Comparison of ENCODE assay signal across 22 cellular contexts in genomic region chr5:134450374-134450773, GRCh38. TPM values are rescaled to one million over a fixed set of nuclear protein-coding genes. Genes with fewer than 3 reads are reported as not detected.
DNase-seq lines count a peak whose midpoint lies in the region; ATAC-seq, FAIRE-seq and TF ChIP-seq lines count a peak whose summit lies in the region.
"Had no signal": no experiment of that assay in that cellular context is flagged by ENCODE, and none has a peak within 500 bp of the region (broad histone marks: within the 10 kb centered on the region; RNA-seq: fewer than 3 reads in every experiment).

No MANE protein-coding gene starts in this region.

- ATAC-seq in HepG2 (no peak), right lobe of liver (no peak), RWPE2 (ENCODE audit: low read depth) (no peak), left lobe of liver (peak; percentile 19), upper lobe of right lung (peak; percentile 46), GM21723 (IDR thresholded peaks at IDR 0.05; ENCODE audit: unreplicated experiment) (no peak)
- ATAC-seq: A549 had no signal

- no peak for FAIRE-seq in HepG2 (lab: Jason Lieb, UNC)
- FAIRE-seq in GM12892 (lab: Jason Lieb, UNC) = no peak
- FAIRE-seq: A549, GM12891 had no signal

- in situ Hi-C loops in HepG2 (cut with HindIII; ENCODE audit: extremely low pct_ligation_motif_present, low pct_unique_long_range_greater_than_20kb) = no loop called here

- no peak overlapping the region for H3K27ac ChIP-seq in HepG2 (ENCODE audit: extremely low read length, insufficient read depth, low read length)
- H3K27ac ChIP-seq in right lobe of liver = no peak overlapping the region
- no peak overlapping the region for H3K27ac ChIP-seq in RWPE2 (ENCODE audit: poor library complexity, severe bottlenecking)
- no peak overlapping the region for H3K27ac ChIP-seq in upper lobe of right lung
- H3K27ac ChIP-seq: C4-2B, GM23248, HL-60, Peyer's patch had no signal

- H3K9ac ChIP-seq in HepG2 (ENCODE audit: insufficient read depth, low read depth, low read length) = no peak overlapping the region
- H3K9ac ChIP-seq: GM23248 had no signal

- H3K27me3 ChIP-seq in HepG2 (ENCODE audit: control insufficient read depth in 1 of 2, insufficient read depth in 2 of 2, low read length in 2 of 2) (peaks cover 1 to 6% of the 10 kb centered on the region in 2 experiments; a peak in 1 of 5 replicates), right lobe of liver (no peaks in the 10 kb centered on the region), RWPE2 (ENCODE audit: insufficient read depth, poor library complexity, severe bottlenecking) (no peaks in the 10 kb centered on the region), upper lobe of right lung (no peaks in the 10 kb centered on the region)
- H3K27me3 ChIP-seq: Peyer's patch had no signal

- H2AFZ ChIP-seq in HepG2 (ENCODE audit: low read length) = no peak overlapping the region
- H2AFZ ChIP-seq: GM23248 had no signal

- no peak overlapping the region for H3K4me2 ChIP-seq in HepG2 (ENCODE audit: low read depth, low read length)

- intact Hi-C loops in HepG2 (cut with micrococcal nuclease; ENCODE audit: unreplicated experiment) (no loop called here), right lobe of liver (cut with DNase I) (no loop called here), upper lobe of right lung (cut with DNase I) (no loop called here)

- CTCF ChIA-PET in HepG2 (lab: Yijun Ruan, JAX; ENCODE audit: low intra/inter-chr PET ratio, low total read pairs) = no interaction called here

- H3K36me3 ChIP-seq in HepG2 (replicated peaks in 1 of 2; ENCODE audit: control insufficient read depth in 1 of 2, insufficient read depth in 2 of 2, low read length in 2 of 2) (no peaks in the 10 kb centered on the region), right lobe of liver (no peaks in the 10 kb centered on the region), RWPE2 (ENCODE audit: low read depth) (no peaks in the 10 kb centered on the region), upper lobe of right lung (no peaks in the 10 kb centered on the region)
- H3K36me3 ChIP-seq: Peyer's patch had no signal

- H3K79me2 ChIP-seq in HepG2 (ENCODE audit: insufficient read depth, low read length) = no peaks in the 10 kb centered on the region

- no peak for TF ChIP-seq POLR2A in HepG2 (IDR thresholded peaks at IDR 0.05; ENCODE audit: insufficient read depth in 1 of 2, low read depth in 2 of 2, low read length in 2 of 2)
- TF ChIP-seq POLR2A in right lobe of liver (IDR thresholded peaks at IDR 0.05) = no peak
- TF ChIP-seq POLR2A in GM12892 (IDR thresholded peaks at IDR 0.05; ENCODE audit: low read depth, low read length) = no peak

- POLR2A ChIA-PET in HepG2 (lab: Yijun Ruan, JAX) = no interaction called here

- TF ChIP-seq CTCF in HepG2 (CRISPR knock-in tag; IDR thresholded peaks at IDR 0.05) (no peak), right lobe of liver (IDR thresholded peaks at IDR 0.05) (no peak), RWPE2 (IDR thresholded peaks at IDR 0.05; ENCODE audit: poor library complexity, severe bottlenecking) (no peak), upper lobe of right lung (IDR thresholded peaks at IDR 0.05) (no peak)

- TF ChIP-seq RAD21 in HepG2 (CRISPR knock-in tag; IDR thresholded peaks at IDR 0.05) = no peak

- 32% methylated on average over 2 of the region's 2 CpGs for WGBS in HepG2 (ENCODE audit: low lambda C conversion rate)
- WGBS in right lobe of liver (ENCODE audit: insufficient coverage, low coverage, low lambda C conversion rate, missing lambda C conversion rate) = 47% methylated on average over 2 of the region's 2 CpGs

- DNase-seq in HepG2 (ENCODE audit: low spot score) = no peak
- no peak for DNase-seq in right lobe of liver
- peak; percentile 21 for DNase-seq in RWPE2 (ENCODE audit: low spot score)
- DNase-seq in left lobe of liver (ENCODE audit: low spot score) = no peak
- peak; percentile 23 for DNase-seq in upper lobe of right lung
- no peak for DNase-seq in COLO668 (lab: John Stamatoyannopoulos, UW; ENCODE audit: unreplicated experiment)
- DNase-seq in GM12892 (ENCODE audit: insufficient read length) = no peak
- DNase-seq: GM23248; Karpas-422; MM.1S; NCI-H146; NCI-H2081 treated with DMSO at 0.1 percent for 48 hours; NCI-H226; NCI-H526 treated with DMSO at 0.1 percent for 48 hours; NK-92 treated with Interleukin-12 subunit alpha and Interleukin-12 subunit beta, amount 100 ng/mL, for 24 hours; Peyer's patch; SHP77 treated with DMSO at 0.1 percent for 48 hours had no signal

- no peaks in the 10 kb centered on the region for H4K20me1 ChIP-seq in HepG2 (ENCODE audit: insufficient read depth, low read length)

- H3K4me1 ChIP-seq in HepG2 (ENCODE audit: insufficient read depth, low read length) = peaks cover 38% of the 10 kb centered on the region
- peaks cover 0 to 6% (median 0%) of the 10 kb centered on the region in 4 donors for H3K4me1 ChIP-seq in right lobe of liver
- peaks cover 8% of the 10 kb centered on the region for H3K4me1 ChIP-seq in RWPE2 (ENCODE audit: insufficient read depth, poor library complexity, severe bottlenecking)
- no peaks in the 10 kb centered on the region for H3K4me1 ChIP-seq in upper lobe of right lung

- no peak for TF ChIP-seq EP300 in HepG2 (IDR thresholded peaks at IDR 0.05; ENCODE audit: low read depth in 2 of 2, low read length in 2 of 2)
- TF ChIP-seq EP300 in HepG2 (CRISPR knock-in tag; IDR thresholded peaks at IDR 0.05; ENCODE audit: borderline replicate concordance) = no peak

- no peaks in the 10 kb centered on the region for H3K9me3 ChIP-seq in HepG2 (ENCODE audit: low read length)
- no peaks in the 10 kb centered on the region for H3K9me3 ChIP-seq in right lobe of liver
- no peaks in the 10 kb centered on the region for H3K9me3 ChIP-seq in RWPE2 (ENCODE audit: severe bottlenecking)
- H3K9me3 ChIP-seq in upper lobe of right lung = no peaks in the 10 kb centered on the region
- H3K9me3 ChIP-seq: A549, Peyer's patch had no signal

- H3K4me3 ChIP-seq in HepG2 (replicated peaks in 1 of 3; ENCODE audit: insufficient read depth in 1 of 3, low read depth in 2 of 3, low read length in 3 of 3) (no peak overlapping the region), right lobe of liver (no peak overlapping the region), RWPE2 (ENCODE audit: severe bottlenecking) (no peak overlapping the region), upper lobe of right lung (no peak overlapping the region)
- H3K4me3 ChIP-seq: A549, GM23248, Peyer's patch had no signal

- BruUV-seq in HepG2 (replicated peaks; lab: Mats Ljungman, UMichigan) = no TSS peak

TF ChIP-seq in HepG2, 621 proteins besides CTCF, POLR2A, EP300 and RAD21 (continues in another document):
- TF ChIP-seq TFDP1 (CRISPR knock-in tag; IDR thresholded peaks at IDR 0.05; ENCODE audit: borderline replicate concordance) = no peak
- TF ChIP-seq AKAP8 (CRISPR knock-in tag; IDR thresholded peaks at IDR 0.05) = no peak
- no peak for TF ChIP-seq CENPT (CRISPR knock-in tag; IDR thresholded peaks at IDR 0.05; ENCODE audit: low read depth)
- TF ChIP-seq HNF1B (CRISPR knock-in tag; IDR thresholded peaks at IDR 0.05) = no peak
- TF ChIP-seq ZFP36L2 (CRISPR knock-in tag; IDR thresholded peaks at IDR 0.05) = no peak
- peak; percentile 69; the same call in 1 of the 2 replicates for TF ChIP-seq ZKSCAN5 (CRISPR knock-in tag; IDR thresholded peaks at IDR 0.05)

RNA-seq across cellular contexts. Expression of gene CDKN2AIPNL, which starts 38.7 kb away (rescaled TPM):
- total RNA-seq in HepG2 (2016; rRNA removed; fragmentation: Illumina TruSeq; extraction: Trizol) (46.5 and 51.2 TPM in 2 replicates), right lobe of liver (10 to 100 TPM in 2 of 6 experiments, 1 to 10 TPM in 4; 5.1 to 10.8 (median 7.8) TPM), left lobe of liver (9.9 TPM), upper lobe of right lung (16.5 TPM)
- total RNA-seq in HepG2 (2016; cell fraction: cytosol; rRNA removed; fragmentation: Illumina TruSeq; extraction: Trizol; ENCODE audit: low read depth) = 43.9 and 45.2 TPM in 2 replicates
- 51.0 and 57.6 TPM in 2 replicates for total RNA-seq in HepG2 (2016; cell fraction: insoluble cytoplasmic fraction; rRNA removed; fragmentation: Illumina TruSeq; extraction: Trizol)
- 82.5 and 85.3 TPM in 2 replicates for total RNA-seq in HepG2 (2016; cell fraction: membrane; rRNA removed; fragmentation: Illumina TruSeq; extraction: Trizol)
- 16.1 and 18.5 TPM in 2 replicates for total RNA-seq in HepG2 (2016; cell fraction: nucleus; rRNA removed; fragmentation: Illumina TruSeq; extraction: Trizol)
- 13.5 and 17.4 TPM in 2 replicates for polyA plus RNA-seq in HepG2 (2011; rRNA removed)
- 15.3 and 17.9 TPM in 2 replicates for polyA plus RNA-seq in HepG2 (2011; cell fraction: cytosol; rRNA removed)
- polyA plus RNA-seq in HepG2 (2011; cell fraction: nucleus; rRNA removed) = 3.4 and 4.0 TPM in 2 replicates
- 16.4 and 22.9 TPM in 2 replicates for polyA plus RNA-seq in HepG2 (2012)
- 45.6 and 53.1 TPM in 2 replicates for polyA plus RNA-seq in HepG2 (2016; cell fraction: cytosol; fragmentation: Illumina TruSeq; extraction: Trizol; ENCODE audit: low read depth)
- 52.5 and 57.0 TPM in 2 replicates for polyA plus RNA-seq in HepG2 (2016; cell fraction: insoluble cytoplasmic fraction; fragmentation: Illumina TruSeq; extraction: Trizol; ENCODE audit: low read depth)
- polyA plus RNA-seq in HepG2 (2016; cell fraction: membrane; fragmentation: Illumina TruSeq; extraction: Trizol; ENCODE audit: low read depth) = 72.1 and 73.9 TPM in 2 replicates
- polyA plus RNA-seq in HepG2 (2016; cell fraction: nucleus; fragmentation: Illumina TruSeq; extraction: Trizol; ENCODE audit: insufficient read depth, low read depth) = 25.5 and 28.1 TPM in 2 replicates
- polyA minus RNA-seq in HepG2 (2011; rRNA and poly(A)+ RNA removed; ENCODE audit: low replicate concordance) = 7.8 TPM in 2 replicates
- polyA minus RNA-seq in HepG2 (2011; cell fraction: cytosol; rRNA and poly(A)+ RNA removed) = 5.6 and 10.3 TPM in 2 replicates
- 5.3 and 6.8 TPM in 2 replicates for polyA minus RNA-seq in HepG2 (2011; cell fraction: nucleus; rRNA and poly(A)+ RNA removed)
- 26.0 TPM for polyA plus RNA-seq in GM12892 (2012; ENCODE audit: missing spikeins)

Comparison
In these comparisons a context has a peak if more than half of its experiments do, and no peak if none do; other contexts are left out.
1. ATAC-seq: peak in left lobe of liver (single experiment) and upper lobe of right lung (single experiment); none in HepG2 (single experiment), right lobe of liver (0 of 4), RWPE2 (single experiment) and GM21723 (single experiment).
2. DNase-seq: peak in RWPE2 (single experiment) and upper lobe of right lung (single experiment); none in HepG2 (single experiment), right lobe of liver (0 of 3), left lobe of liver (single experiment), COLO668 (single experiment) and GM12892 (single experiment).